Comparison of ENCODE assay signal across 13 cellular contexts in genomic region chr18:77090546-77091200, GRCh38. TPM values are rescaled to one million over a fixed set of nuclear protein-coding genes. Genes with fewer than 3 reads are reported as not detected.
DNase-seq lines count a peak whose midpoint lies in the region; TF ChIP-seq lines count a peak whose summit lies in the region.
"Had no signal": no experiment of that assay in that cellular context is flagged by ENCODE, and none has a peak within 500 bp of the region (broad histone marks: within the 10 kb centered on the region; RNA-seq: fewer than 3 reads in every experiment).

No MANE protein-coding gene starts in this region.

- H3K9me3 Mint-ChIP-seq in activated CD4-positive, alpha-beta T cell treated with anti-CD3 and anti-CD28 coated beads, Interleukin-2, amount 10 ng/mL, durations not matched to agents 7 days and 5 days, result no peaks in the 10 kb centered on the region
- no peaks in the 10 kb centered on the region for H3K9me3 Mint-ChIP-seq in activated T-helper 2 cell treated with anti-CD3 and anti-CD28 coated beads, Interferon-gamma antibody, Interleukin-2, Interleukin-4, amounts not matched to agents 10 μg/mL and 5 μg/mL and 100 μg/mL, durations not matched to agents 14 hours and 24 hours and 36 hours
- H3K9me3 Mint-ChIP-seq: endodermal cell had no signal

- H3K79me2 ChIP-seq in parathyroid adenoma, result peaks cover 77% of the 10 kb centered on the region

- peak; percentile 73 for TF ChIP-seq EP300 in Ishikawa (IDR thresholded peaks at IDR 0.05; ENCODE audit: borderline replicate concordance)

- no peak for TF ChIP-seq POLR2A in esophagus squamous epithelium (IDR thresholded peaks at IDR 0.05)

- H3K36me3 Mint-ChIP-seq in activated CD4-positive, alpha-beta T cell treated with anti-CD3 and anti-CD28 coated beads, Interleukin-2, amount 10 ng/mL, durations not matched to agents 7 days and 5 days (ENCODE audit: low read depth), result peaks cover 57% of the 10 kb centered on the region
- H3K36me3 Mint-ChIP-seq in activated T-helper 2 cell treated with anti-CD3 and anti-CD28 coated beads, Interferon-gamma antibody, Interleukin-2, Interleukin-4, amounts not matched to agents 10 μg/mL and 5 μg/mL and 100 μg/mL, durations not matched to agents 14 hours and 24 hours and 36 hours (ENCODE audit: low read depth), result peaks cover 46% of the 10 kb centered on the region

- intact Hi-C loops in activated T-helper 2 cell treated with anti-CD3 and anti-CD28 coated beads, Interferon-gamma antibody, Interleukin-2, Interleukin-4, amounts not matched to agents 10 μg/mL and 5 μg/mL and 100 μg/mL, durations not matched to agents 14 hours and 24 hours and 36 hours (cut with micrococcal nuclease), result no loop called here
- intact Hi-C loops in esophagus squamous epithelium (cut with DNase I), result no loop called here

- CTCF ChIA-PET in activated CD4-positive, alpha-beta T cell treated with anti-CD3 and anti-CD28 coated beads, Interleukin-2, amount 10 ng/mL, durations not matched to agents 7 days and 5 days (lab: Charles Lee), result interaction anchor here (0.8 to 1.7 kb wide), 5 partner anchors 12 to 94 kb away, joined by 3 to 5 read pairs (median 4); no protein-coding TSS in a partner anchor

- H3K4me3 ChIP-seq in parathyroid adenoma (ENCODE audit: low read depth, low read length) (no peak overlapping the region), esophagus squamous epithelium (no peak overlapping the region)
- H3K4me3 ChIP-seq: heart left ventricle, tibial nerve had no signal

- H3K36me3 ChIP-seq in parathyroid adenoma (ENCODE audit: control insufficient read depth, insufficient read depth, low read length) (no peaks in the 10 kb centered on the region), esophagus squamous epithelium (peaks cover 0 to 28% (median 0%) of the 10 kb centered on the region in 3 donors)
- H3K36me3 ChIP-seq: tibial nerve had no signal

- peak; percentile 16; the same call in 1 of the 2 replicates for TF ChIP-seq RAD21 in Ishikawa (IDR thresholded peaks at IDR 0.05; ENCODE audit: low read depth)

- no peaks in the 10 kb centered on the region for H3K27me3 Mint-ChIP-seq in activated CD4-positive, alpha-beta T cell treated with anti-CD3 and anti-CD28 coated beads, Interleukin-2, amount 10 ng/mL, durations not matched to agents 7 days and 5 days
- no peaks in the 10 kb centered on the region for H3K27me3 Mint-ChIP-seq in activated T-helper 2 cell treated with anti-CD3 and anti-CD28 coated beads, Interferon-gamma antibody, Interleukin-2, Interleukin-4, amounts not matched to agents 10 μg/mL and 5 μg/mL and 100 μg/mL, durations not matched to agents 14 hours and 24 hours and 36 hours (ENCODE audit: low read depth)

- DNase-seq in activated CD4-positive, alpha-beta T cell treated with anti-CD3 and anti-CD28 coated beads, Interleukin-2, amount 10 ng/mL, durations not matched to agents 7 days and 5 days, result no peak
- no peak for DNase-seq in activated CD4-positive, alpha-beta T cell treated with anti-CD3 and anti-CD28 coated beads, Interleukin-2, amount 50 U/mL, for 1 hour
- no peak for DNase-seq in activated T-helper 2 cell treated with anti-CD3 and anti-CD28 coated beads, Interferon-gamma antibody, Interleukin-2, Interleukin-4, amounts not matched to agents 10 μg/mL and 5 μg/mL and 100 μg/mL, durations not matched to agents 14 hours and 24 hours and 36 hours (ENCODE audit: low spot score)
- DNase-seq in esophagus squamous epithelium (lab: John Stamatoyannopoulos, UW) (no peak), NCI-H2196 treated with DMSO at 0.1 percent for 48 hours (lab: John Stamatoyannopoulos, UW; ENCODE audit: unreplicated experiment) (no peak), iPS-NIHi7 (ENCODE audit: extremely low spot score) (no peak)
- DNase-seq: activated CD8-positive, alpha-beta memory T cell treated with anti-CD3 and anti-CD28 coated beads for 24 hours; endodermal cell; NCI-H82 had no signal

- no peak for TF ChIP-seq CTCF in parathyroid adenoma (IDR thresholded peaks at IDR 0.05)
- TF ChIP-seq CTCF in esophagus squamous epithelium (IDR thresholded peaks at IDR 0.05), result no peak

- 88 to 89% methylated on average over 9 to 13 of the region's 18 CpGs for WGBS in esophagus squamous epithelium, 2 donors

- H3K4me1 Mint-ChIP-seq in activated CD4-positive, alpha-beta T cell treated with anti-CD3 and anti-CD28 coated beads, Interleukin-2, amount 10 ng/mL, durations not matched to agents 7 days and 5 days, result peaks cover 58% of the 10 kb centered on the region
- peaks cover 33% of the 10 kb centered on the region for H3K4me1 Mint-ChIP-seq in activated T-helper 2 cell treated with anti-CD3 and anti-CD28 coated beads, Interferon-gamma antibody, Interleukin-2, Interleukin-4, amounts not matched to agents 10 μg/mL and 5 μg/mL and 100 μg/mL, durations not matched to agents 14 hours and 24 hours and 36 hours (ENCODE audit: low read depth)

- POLR2A ChIA-PET in activated CD4-positive, alpha-beta T cell treated with anti-CD3 and anti-CD28 coated beads, Interleukin-2, amount 10 ng/mL, durations not matched to agents 7 days and 5 days (lab: Charles Lee), result no interaction called here

- H3K4me1 ChIP-seq in parathyroid adenoma, result peaks cover 53% of the 10 kb centered on the region
- peaks cover 13 to 46% (median 28%) of the 10 kb centered on the region in 3 donors for H3K4me1 ChIP-seq in esophagus squamous epithelium

- peak overlapping the region; percentile 70 for H3K27ac Mint-ChIP-seq in activated CD4-positive, alpha-beta T cell treated with anti-CD3 and anti-CD28 coated beads, Interleukin-2, amount 10 ng/mL, durations not matched to agents 7 days and 5 days
- H3K27ac Mint-ChIP-seq in activated T-helper 2 cell treated with anti-CD3 and anti-CD28 coated beads, Interferon-gamma antibody, Interleukin-2, Interleukin-4, amounts not matched to agents 10 μg/mL and 5 μg/mL and 100 μg/mL, durations not matched to agents 14 hours and 24 hours and 36 hours, result peak overlapping the region; percentile 36
- H3K27ac Mint-ChIP-seq: endodermal cell had no signal

- H3K9ac ChIP-seq in parathyroid adenoma, result no peak overlapping the region

- H3K4me3 Mint-ChIP-seq in activated CD4-positive, alpha-beta T cell treated with anti-CD3 and anti-CD28 coated beads, Interleukin-2, amount 10 ng/mL, durations not matched to agents 7 days and 5 days, result no peak overlapping the region
- H3K4me3 Mint-ChIP-seq in activated T-helper 2 cell treated with anti-CD3 and anti-CD28 coated beads, Interferon-gamma antibody, Interleukin-2, Interleukin-4, amounts not matched to agents 10 μg/mL and 5 μg/mL and 100 μg/mL, durations not matched to agents 14 hours and 24 hours and 36 hours (ENCODE audit: low read depth), result no peak overlapping the region
- H3K4me3 Mint-ChIP-seq: endodermal cell had no signal

- H2AFZ ChIP-seq in parathyroid adenoma, result no peak overlapping the region

- H3K27me3 ChIP-seq in parathyroid adenoma (ENCODE audit: control insufficient read depth, insufficient read depth, low read length) (no peaks in the 10 kb centered on the region), esophagus squamous epithelium (no peaks in the 10 kb centered on the region)
- H3K27me3 ChIP-seq: heart left ventricle, tibial nerve had no signal

- H3K9me3 ChIP-seq in parathyroid adenoma (ENCODE audit: control insufficient read depth, low read length) (no peaks in the 10 kb centered on the region), esophagus squamous epithelium (no peaks in the 10 kb centered on the region)
- H3K9me3 ChIP-seq: heart left ventricle, tibial nerve had no signal

- H3K27ac ChIP-seq in parathyroid adenoma (peak overlapping the region; percentile 29), esophagus squamous epithelium (no peak overlapping the region)
- H3K27ac ChIP-seq: tibial nerve had no signal

- no peak overlapping the region for H3K4me2 ChIP-seq in parathyroid adenoma (ENCODE audit: low read length)

TF ChIP-seq in Ishikawa, 13 proteins besides CTCF, POLR2A, EP300 and RAD21 (continues in another document):
- no peak for TF ChIP-seq CEBPB (IDR thresholded peaks at IDR 0.05)
- no peak for TF ChIP-seq REST (IDR thresholded peaks at IDR 0.05; ENCODE audit: low read depth)
- TF ChIP-seq TAF1 (IDR thresholded peaks at IDR 0.05; ENCODE audit: low read depth), result no peak
- peak; percentile 82 for TF ChIP-seq TEAD4 (IDR thresholded peaks at IDR 0.05)
- peak; percentile 70 for TF ChIP-seq TCF12 (IDR thresholded peaks at IDR 0.05; ENCODE audit: low read depth)
- TF ChIP-seq USF1 (IDR thresholded peaks at IDR 0.05), result no peak

RNA-seq across cellular contexts. Expression of gene MBP, which starts 41.9 kb away (rescaled TPM):
- 100 to 1,000 TPM; 111 to 133 TPM for total RNA-seq in activated CD4-positive, alpha-beta T cell treated with anti-CD3 and anti-CD28 coated beads, Interleukin-2, amount 10 ng/mL, durations not matched to agents 7 days and 5 days
- 53.7 and 54.3 TPM in 2 replicates for total RNA-seq in activated T-helper 2 cell treated with anti-CD3 and anti-CD28 coated beads, Interferon-gamma antibody, Interleukin-2, Interleukin-4, amounts not matched to agents 10 μg/mL and 5 μg/mL and 100 μg/mL, durations not matched to agents 14 hours and 24 hours and 36 hours
- 10 to 100 TPM; 21.9 to 38.9 (median 25.2) TPM for total RNA-seq in esophagus squamous epithelium
